In the genomic region with DNA sequence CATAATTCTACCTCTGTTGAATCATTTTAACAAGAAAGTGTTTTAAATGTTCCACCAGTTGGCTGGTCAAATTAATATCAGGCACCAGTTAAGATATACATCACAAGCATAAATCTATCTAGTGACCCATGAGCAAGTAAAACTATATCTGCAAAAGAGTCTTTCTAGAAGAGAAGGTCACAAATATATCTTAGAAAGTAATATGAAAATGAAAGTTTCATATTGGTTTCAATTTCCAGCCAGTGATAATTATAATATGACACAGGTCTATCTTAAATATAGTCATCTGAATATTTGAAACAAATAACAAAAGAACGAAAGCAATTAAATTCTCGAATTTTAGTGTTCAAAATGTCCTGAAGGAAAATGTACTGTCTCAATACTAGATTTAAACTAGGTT, we compare ENCODE assay signal across 9 cellular contexts.
"Had no signal": no experiment of that assay in that cellular context is flagged by ENCODE, and none has a peak within 500 bp of the region (broad histone marks: within the 10 kb centered on the region; RNA-seq: fewer than 3 reads in every experiment).

No MANE protein-coding gene starts in this region.

- FAIRE-seq: HepG2 had no signal

- H3K27me3 Mint-ChIP-seq: IgD-negative memory B cell had no signal

- H3K9me3 Mint-ChIP-seq: IgD-negative memory B cell had no signal

- H3K4me3 Mint-ChIP-seq: HFFc6, IgD-negative memory B cell had no signal

- ATAC-seq: HCT116, HepG2 had no signal

- H3K36me3 Mint-ChIP-seq: IgD-negative memory B cell had no signal

- H3K4me1 Mint-ChIP-seq: IgD-negative memory B cell had no signal

- DNase-seq: GM23248, GOT3, H7, HFFc6, Karpas-422, KBM-7 had no signal
